ENCODE assay signal across 1 cellular context in genomic region chr19:11924886-11925583, GRCh38.
TF ChIP-seq lines count a peak whose summit lies in the region.

ZNF700 (plus strand) TSS chr19:11925107; CDS start chr19:11925211, 104 bp downstream.

TF ChIP-seq in HEK293, 187 proteins besides CTCF, POLR2A, EP300 and RAD21 (continued from another document and continues in another):
- 0 out of 2 replicates have a peak, but pooled peaks have one; percentile 27 for TF ChIP-seq ZNF280D (tag by site-specific recombination; IDR thresholded peaks at IDR 0.05)
- no peak for TF ChIP-seq ZNF707 (tag by site-specific recombination; IDR thresholded peaks at IDR 0.05)
- TF ChIP-seq ZNF513 (tag by site-specific recombination; IDR thresholded peaks at IDR 0.05), result peak; percentile 86
- TF ChIP-seq ZNF48 (tag by site-specific recombination; IDR thresholded peaks at IDR 0.05), result no peak
- no peak for TF ChIP-seq ZNF664 (tag by site-specific recombination; IDR thresholded peaks at IDR 0.05)
- no peak for TF ChIP-seq ZFP41 (tag by site-specific recombination; IDR thresholded peaks at IDR 0.05; ENCODE audit: borderline replicate concordance)
- TF ChIP-seq ZNF777 (tag by site-specific recombination; IDR thresholded peaks at IDR 0.05; ENCODE audit: borderline replicate concordance), result peak; percentile 26; the same call in 1 of the 2 replicates
- TF ChIP-seq ZNF391 (tag by site-specific recombination; IDR thresholded peaks at IDR 0.05; ENCODE audit: borderline replicate concordance, low read depth), result 0 out of 2 replicates have a peak, but pooled peaks have one; percentile 23
- 0 out of 2 replicates have a peak, but pooled peaks have one; percentile 8 for TF ChIP-seq WT1 (tag by site-specific recombination; IDR thresholded peaks at IDR 0.05)
- peak; percentile 78 for TF ChIP-seq ZNF335 (tag by site-specific recombination; conservative IDR thresholded peaks at IDR 0.05)
- TF ChIP-seq ZBTB10 (tag by site-specific recombination; IDR thresholded peaks at IDR 0.05), result no peak
- peak; percentile 63 for TF ChIP-seq PATZ1 (tag by site-specific recombination; IDR thresholded peaks at IDR 0.05)
- peak; percentile 40 for TF ChIP-seq ZBTB17 (tag by site-specific recombination; IDR thresholded peaks at IDR 0.05)
- TF ChIP-seq EGR2 (tag by site-specific recombination; IDR thresholded peaks at IDR 0.05; ENCODE audit: low read depth), result peak; percentile 72
- peak; percentile 67; the same call in 1 of the 2 replicates for TF ChIP-seq ZNF140 (tag by site-specific recombination; IDR thresholded peaks at IDR 0.05)
- TF ChIP-seq ZNF350 (tag by site-specific recombination; IDR thresholded peaks at IDR 0.05), result peak; percentile 81
- TF ChIP-seq ZSCAN23 (tag by site-specific recombination; IDR thresholded peaks at IDR 0.05), result 0 out of 2 replicates have a peak, but pooled peaks have one; percentile 39
- no peak for TF ChIP-seq ZNF544 (tag by site-specific recombination; IDR thresholded peaks at IDR 0.05)
- TF ChIP-seq ZFP37 (tag by site-specific recombination; IDR thresholded peaks at IDR 0.05), result 0 out of 2 replicates have a peak, but pooled peaks have one; percentile 34
- TF ChIP-seq REPIN1 (tag by site-specific recombination; IDR thresholded peaks at IDR 0.05; ENCODE audit: low read depth), result 0 out of 2 replicates have a peak, but pooled peaks have one; percentile 47
- 0 out of 2 replicates have a peak, but pooled peaks have one; percentile 38 for TF ChIP-seq YY1 (tag by site-specific recombination; IDR thresholded peaks at IDR 0.05)
- TF ChIP-seq ZNF398 (tag by site-specific recombination; IDR thresholded peaks at IDR 0.05), result peak; percentile 53; the same call in 1 of the 2 replicates
- no peak for TF ChIP-seq ZNF132 (tag by site-specific recombination; IDR thresholded peaks at IDR 0.05; ENCODE audit: borderline replicate concordance)
- no peak for TF ChIP-seq ZNF133 (tag by site-specific recombination; IDR thresholded peaks at IDR 0.05)
- peak; percentile 92 for TF ChIP-seq HIC1 (tag by site-specific recombination; IDR thresholded peaks at IDR 0.05)
- TF ChIP-seq KLF7 (tag by site-specific recombination; IDR thresholded peaks at IDR 0.05; ENCODE audit: borderline replicate concordance), result peak; percentile 63; the same call in 1 of the 2 replicates
- no peak for TF ChIP-seq AEBP2 (tag by site-specific recombination; IDR thresholded peaks at IDR 0.05; ENCODE audit: borderline replicate concordance)
- TF ChIP-seq ZBTB26 (tag by site-specific recombination; optimal IDR thresholded peaks at IDR 0.05), result peak; percentile 50
- no peak for TF ChIP-seq ZNF169 (tag by site-specific recombination; IDR thresholded peaks at IDR 0.05)
- TF ChIP-seq KLF8 (tag by site-specific recombination; IDR thresholded peaks at IDR 0.05), result peak; percentile 81
- no peak for TF ChIP-seq ZNF549 (tag by site-specific recombination; IDR thresholded peaks at IDR 0.05)
- TF ChIP-seq ZNF692 (tag by site-specific recombination; IDR thresholded peaks at IDR 0.05), result 0 out of 2 replicates have a peak, but pooled peaks have one; percentile 65
- TF ChIP-seq ZNF501 (tag by site-specific recombination; IDR thresholded peaks at IDR 0.05), result peak; percentile 53; the same call in 1 of the 2 replicates
- TF ChIP-seq ZFHX2 (tag by site-specific recombination; conservative IDR thresholded peaks at IDR 0.05), result peak; percentile 76
